ENCODE assay signal across 8 cellular contexts in genomic region chr6:151494235-151494950, GRCh38. TPM values are rescaled to one million over a fixed set of nuclear protein-coding genes. Genes with fewer than 3 reads are reported as not detected.
A peak's percentile ranks its signal among the peaks of the same experiment; 100 is the strongest.
DNase-seq lines count a peak whose midpoint lies in the region; ATAC-seq, FAIRE-seq and TF ChIP-seq lines count a peak whose summit lies in the region.

No MANE protein-coding gene starts in this region.

- H3K9me3 ChIP-seq in HEK293 (ENCODE audit: control insufficient read depth, insufficient read depth, low read depth, low read length) (no peaks in the 10 kb centered on the region), esophagus squamous epithelium (no peaks in the 10 kb centered on the region), muscle layer of duodenum (ENCODE audit: control insufficient read depth in 1 of 2, low read length in 2 of 2) (no peaks in the 10 kb centered on the region), upper lobe of left lung (no peaks in the 10 kb centered on the region)

- H3K27me3 ChIP-seq in esophagus squamous epithelium, result peaks cover 0 to 45% (median 0%) of the 10 kb centered on the region in 4 donors
- H3K27me3 ChIP-seq in muscle layer of duodenum (ENCODE audit: low read depth, low read length), result no peaks in the 10 kb centered on the region
- peaks cover 0 to 7% (median 3%) of the 10 kb centered on the region in 4 donors for H3K27me3 ChIP-seq in upper lobe of left lung

- H3K9me3 Mint-ChIP-seq in activated CD4-positive, alpha-beta T cell treated with anti-CD3 and anti-CD28 coated beads, Interleukin-2, amount 10 ng/mL, durations not matched to agents 7 days and 5 days, result no peaks in the 10 kb centered on the region

- no peak overlapping the region for H3K27ac Mint-ChIP-seq in activated CD4-positive, alpha-beta T cell treated with anti-CD3 and anti-CD28 coated beads, Interleukin-2, amount 10 ng/mL, durations not matched to agents 7 days and 5 days

- peaks cover 47% of the 10 kb centered on the region for H3K27me3 Mint-ChIP-seq in activated CD4-positive, alpha-beta T cell treated with anti-CD3 and anti-CD28 coated beads, Interleukin-2, amount 10 ng/mL, durations not matched to agents 7 days and 5 days

- TF ChIP-seq POLR2A in esophagus squamous epithelium (IDR thresholded peaks at IDR 0.05), result no peak
- no peak for TF ChIP-seq POLR2A in upper lobe of left lung (IDR thresholded peaks at IDR 0.05)

- intact Hi-C loops in esophagus squamous epithelium (cut with DNase I), result no loop called here

- H3K4me1 ChIP-seq in HEK293 (ENCODE audit: control insufficient read depth, insufficient read depth, low read length) (no peaks in the 10 kb centered on the region), esophagus squamous epithelium (peaks cover 3 to 21% (median 4%) of the 10 kb centered on the region in 3 donors), muscle layer of duodenum (ENCODE audit: control insufficient read depth in 1 of 2, insufficient read depth in 2 of 2, low read length in 2 of 2) (peaks cover 4 to 13% of the 10 kb centered on the region in 2 donors), upper lobe of left lung (peaks cover 13 to 21% (median 14%) of the 10 kb centered on the region in 4 donors)

- H3K4me3 ChIP-seq in HEK293 (ENCODE audit: low read depth, low read length) (peak overlapping the region; percentile 54), esophagus squamous epithelium (peak overlapping the region; percentile 54 to 75 (median 66)), muscle layer of duodenum (ENCODE audit: low read depth in 1 of 2, low read length in 2 of 2) (peak overlapping the region; percentile 74 to 93), upper lobe of left lung (peak overlapping the region; percentile 50 to 64 (median 60))

- TF ChIP-seq EP300 in upper lobe of left lung (IDR thresholded peaks at IDR 0.05), result no peak

- FAIRE-seq in GM19239 (lab: Jason Lieb, UNC), result no peak

- CTCF ChIA-PET in HEK293 (lab: Yijun Ruan, JAX), result interaction anchor here (0.7 kb wide), 1 partner anchor 49 kb away, joined by 3 read pairs; no protein-coding TSS in a partner anchor
- CTCF ChIA-PET in activated CD4-positive, alpha-beta T cell treated with anti-CD3 and anti-CD28 coated beads, Interleukin-2, amount 10 ng/mL, durations not matched to agents 7 days and 5 days (lab: Charles Lee), result no interaction called here

- 1% methylated on average over 32 to 36 of the region's 43 CpGs for WGBS in esophagus squamous epithelium, 2 donors
- WGBS in upper lobe of left lung, 2 donors, result 0 to 2% methylated on average over 5 to 36 of the region's 43 CpGs

- peak overlapping the region; percentile 65; the same call in 1 of the 2 replicates for H3K27ac ChIP-seq in HEK293 (ENCODE audit: extremely low read depth, low read depth, low read length)
- H3K27ac ChIP-seq in esophagus squamous epithelium, result peak overlapping the region; percentile 45 to 77 (median 70)
- peak overlapping the region; percentile 56 for H3K27ac ChIP-seq in muscle layer of duodenum (ENCODE audit: low read length)
- peak overlapping the region; percentile 61 to 80 (median 77) for H3K27ac ChIP-seq in upper lobe of left lung

- peaks cover 19% of the 10 kb centered on the region for H3K4me1 Mint-ChIP-seq in activated CD4-positive, alpha-beta T cell treated with anti-CD3 and anti-CD28 coated beads, Interleukin-2, amount 10 ng/mL, durations not matched to agents 7 days and 5 days

- H3K4me3 Mint-ChIP-seq in activated CD4-positive, alpha-beta T cell treated with anti-CD3 and anti-CD28 coated beads, Interleukin-2, amount 10 ng/mL, durations not matched to agents 7 days and 5 days, result peak overlapping the region; percentile 71

- ATAC-seq in upper lobe of left lung (ENCODE audit: low FRiP score in 2 of 2), result peak; percentile 51 to 65
- no peak for ATAC-seq in HG02981 (IDR thresholded peaks at IDR 0.05; ENCODE audit: unreplicated experiment)

- POLR2A ChIA-PET in HEK293 (lab: Yijun Ruan, JAX), result interaction anchor here (1.0 kb wide), 1 partner anchor 43 kb away, joined by 3 read pairs; the partner anchor contains the start of gene RMND1
- POLR2A ChIA-PET in activated CD4-positive, alpha-beta T cell treated with anti-CD3 and anti-CD28 coated beads, Interleukin-2, amount 10 ng/mL, durations not matched to agents 7 days and 5 days (lab: Charles Lee), result no interaction called here

- no peak for TF ChIP-seq CTCF in HEK293 (tag by site-specific recombination; IDR thresholded peaks at IDR 0.05)
- no peak for TF ChIP-seq CTCF in esophagus squamous epithelium (IDR thresholded peaks at IDR 0.05)
- no peak for TF ChIP-seq CTCF in upper lobe of left lung (IDR thresholded peaks at IDR 0.05)

- H3K36me3 Mint-ChIP-seq in activated CD4-positive, alpha-beta T cell treated with anti-CD3 and anti-CD28 coated beads, Interleukin-2, amount 10 ng/mL, durations not matched to agents 7 days and 5 days (ENCODE audit: low read depth), result no peaks in the 10 kb centered on the region

- H3K36me3 ChIP-seq in HEK293 (ENCODE audit: control insufficient read depth in 2 of 2, insufficient read depth in 1 of 2, low read length in 2 of 2) (no peaks in the 10 kb centered on the region), esophagus squamous epithelium (no peaks in the 10 kb centered on the region), muscle layer of duodenum (ENCODE audit: control insufficient read depth in 1 of 2, insufficient read depth in 2 of 2, low read length in 2 of 2) (no peaks in the 10 kb centered on the region), upper lobe of left lung (no peaks in the 10 kb centered on the region)

- DNase-seq in Ammon's horn (ENCODE audit: low spot score) (peak; percentile 71), esophagus squamous epithelium (lab: John Stamatoyannopoulos, UW) (no peak), upper lobe of left lung (peak; percentile 55 to 76), GM19239 (ENCODE audit: insufficient read length, low spot score) (no peak)
- DNase-seq in activated CD4-positive, alpha-beta T cell treated with anti-CD3 and anti-CD28 coated beads, Interleukin-2, amount 10 ng/mL, durations not matched to agents 7 days and 5 days, result peak; percentile 54

TF ChIP-seq in HEK293, 187 proteins besides CTCF, POLR2A, EP300 and RAD21 (continues in another document):
- no peak for TF ChIP-seq ZNF830 (tag by site-specific recombination; IDR thresholded peaks at IDR 0.05; ENCODE audit: low read depth)
- peak; percentile 34; the same call in 1 of the 2 replicates for TF ChIP-seq ZFHX2 (tag by site-specific recombination; conservative IDR thresholded peaks at IDR 0.05)
- no peak for TF ChIP-seq ZSCAN23 (tag by site-specific recombination; IDR thresholded peaks at IDR 0.05)
- no peak for TF ChIP-seq BCL11B (tag by site-specific recombination; IDR thresholded peaks at IDR 0.05; ENCODE audit: low read depth)
- TF ChIP-seq, protein P1, sequence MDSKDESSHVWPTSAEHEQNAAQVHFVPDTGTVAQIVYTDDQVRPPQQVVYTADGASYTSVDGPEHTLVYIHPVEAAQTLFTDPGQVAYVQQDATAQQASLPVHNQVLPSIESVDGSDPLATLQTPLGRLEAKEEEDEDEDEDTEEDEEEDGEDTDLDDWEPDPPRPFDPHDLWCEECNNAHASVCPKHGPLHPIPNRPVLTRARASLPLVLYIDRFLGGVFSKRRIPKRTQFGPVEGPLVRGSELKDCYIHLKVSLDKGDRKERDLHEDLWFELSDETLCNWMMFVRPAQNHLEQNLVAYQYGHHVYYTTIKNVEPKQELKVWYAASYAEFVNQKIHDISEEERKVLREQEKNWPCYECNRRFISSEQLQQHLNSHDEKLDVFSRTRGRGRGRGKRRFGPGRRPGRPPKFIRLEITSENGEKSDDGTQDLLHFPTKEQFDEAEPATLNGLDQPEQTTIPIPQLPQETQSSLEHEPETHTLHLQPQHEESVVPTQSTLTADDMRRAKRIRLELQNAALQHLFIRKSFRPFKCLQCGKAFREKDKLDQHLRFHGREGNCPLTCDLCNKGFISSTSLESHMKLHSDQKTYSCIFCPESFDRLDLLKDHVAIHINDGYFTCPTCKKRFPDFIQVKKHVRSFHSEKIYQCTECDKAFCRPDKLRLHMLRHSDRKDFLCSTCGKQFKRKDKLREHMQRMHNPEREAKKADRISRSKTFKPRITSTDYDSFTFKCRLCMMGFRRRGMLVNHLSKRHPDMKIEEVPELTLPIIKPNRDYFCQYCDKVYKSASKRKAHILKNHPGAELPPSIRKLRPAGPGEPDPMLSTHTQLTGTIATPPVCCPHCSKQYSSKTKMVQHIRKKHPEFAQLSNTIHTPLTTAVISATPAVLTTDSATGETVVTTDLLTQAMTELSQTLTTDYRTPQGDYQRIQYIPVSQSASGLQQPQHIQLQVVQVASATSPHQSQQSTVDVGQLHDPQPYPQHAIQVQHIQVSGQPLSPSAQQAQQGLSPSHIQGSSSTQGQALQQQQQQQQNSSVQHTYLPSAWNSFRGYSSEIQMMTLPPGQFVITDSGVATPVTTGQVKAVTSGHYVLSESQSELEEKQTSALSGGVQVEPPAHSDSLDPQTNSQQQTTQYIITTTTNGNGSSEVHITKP (tag by site-specific recombination; IDR thresholded peaks at IDR 0.05), result 0 out of 2 replicates have a peak, but pooled peaks have one; percentile 19
- TF ChIP-seq, protein P2, sequence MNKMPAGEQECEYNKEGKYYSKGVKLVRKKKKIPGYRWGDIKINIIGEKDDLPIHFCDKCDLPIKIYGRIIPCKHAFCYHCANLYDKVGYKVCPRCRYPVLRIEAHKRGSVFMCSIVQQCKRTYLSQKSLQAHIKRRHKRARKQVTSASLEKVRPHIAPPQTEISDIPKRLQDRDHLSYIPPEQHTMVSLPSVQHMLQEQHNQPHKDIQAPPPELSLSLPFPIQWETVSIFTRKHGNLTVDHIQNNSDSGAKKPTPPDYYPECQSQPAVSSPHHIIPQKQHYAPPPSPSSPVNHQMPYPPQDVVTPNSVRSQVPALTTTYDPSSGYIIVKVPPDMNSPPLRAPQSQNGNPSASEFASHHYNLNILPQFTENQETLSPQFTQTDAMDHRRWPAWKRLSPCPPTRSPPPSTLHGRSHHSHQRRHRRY (tag by site-specific recombination; IDR thresholded peaks at IDR 0.05), result no peak
- TF ChIP-seq ZNF2 (tag by site-specific recombination; IDR thresholded peaks at IDR 0.05), result no peak

RNA-seq across cellular contexts. Expression of gene CCDC170, which starts 0.6 kb away (rescaled TPM):
- not detected for total RNA-seq in activated CD4-positive, alpha-beta T cell treated with anti-CD3 and anti-CD28 coated beads, Interleukin-2, amount 10 ng/mL, durations not matched to agents 7 days and 5 days
- 1 to 10 TPM in 1 of 4 donors, under 1 TPM in 2, not detected in 1; 0.70 to 3.3 (median 0.95) TPM for total RNA-seq in esophagus squamous epithelium
- 10 to 100 TPM in 1 of 6 donors, 1 to 10 TPM in 5; 1.7 to 28.3 (median 5.2) TPM for total RNA-seq in upper lobe of left lung

RNA-seq across cellular contexts. Expression of gene RMND1, which starts 42.5 kb away (rescaled TPM):
- 10 to 100 TPM; 14.4 to 18.5 TPM for total RNA-seq in activated CD4-positive, alpha-beta T cell treated with anti-CD3 and anti-CD28 coated beads, Interleukin-2, amount 10 ng/mL, durations not matched to agents 7 days and 5 days
- total RNA-seq in esophagus squamous epithelium, result 10 to 100 TPM in 3 of 4 donors, 1 to 10 TPM in 1; 4.6 to 25.9 (median 15.3) TPM
- 10 to 100 TPM; 17.0 to 59.7 (median 24.0) TPM for total RNA-seq in upper lobe of left lung

Comparison
In these comparisons a context has a peak if more than half of its experiments do, and no peak if none do; other contexts are left out.
1. DNase-seq: peak in Ammon's horn (single experiment), activated CD4-positive, alpha-beta T cell treated with anti-CD3 and anti-CD28 coated beads, Interleukin-2, amount 10 ng/mL, durations not matched to agents 7 days and 5 days (single experiment) and upper lobe of left lung (2 of 2); none in esophagus squamous epithelium (single experiment) and GM19239 (single experiment).
2. Peak in every context shown above with its lines, with median percentiles within 50 percentile points of each other: H3K27ac ChIP-seq and H3K4me3 ChIP-seq.